1 cellular context compared by ENCODE assay signal in genomic region chr5:154203798-154204578, GRCh38.
TF ChIP-seq lines count a peak whose summit lies in the region.

No MANE protein-coding gene starts in this region.

TF ChIP-seq in HepG2, 621 proteins besides CTCF, POLR2A, EP300 and RAD21:
- TF ChIP-seq SIN3B (IDR thresholded peaks at IDR 0.05; ENCODE audit: low read length) (no peak), RFXANK (CRISPR knock-in tag; IDR thresholded peaks at IDR 0.05) (no peak), ZNF557 (CRISPR knock-in tag; IDR thresholded peaks at IDR 0.05) (no peak), FOXO4 (CRISPR knock-in tag; conservative IDR thresholded peaks at IDR 0.05) (no peak), ZBTB40 (IDR thresholded peaks at IDR 0.05) (no peak), ZBTB40 (CRISPR knock-in tag; IDR thresholded peaks at IDR 0.05) (peak; percentile 82; the same call in 1 of the 2 replicates), ZNF318 (CRISPR knock-in tag; IDR thresholded peaks at IDR 0.05) (no peak)
TF ChIP-seq in HepG2: peak in this region for 1.
